1 cellular context compared by ENCODE assay signal in the genomic region with DNA sequence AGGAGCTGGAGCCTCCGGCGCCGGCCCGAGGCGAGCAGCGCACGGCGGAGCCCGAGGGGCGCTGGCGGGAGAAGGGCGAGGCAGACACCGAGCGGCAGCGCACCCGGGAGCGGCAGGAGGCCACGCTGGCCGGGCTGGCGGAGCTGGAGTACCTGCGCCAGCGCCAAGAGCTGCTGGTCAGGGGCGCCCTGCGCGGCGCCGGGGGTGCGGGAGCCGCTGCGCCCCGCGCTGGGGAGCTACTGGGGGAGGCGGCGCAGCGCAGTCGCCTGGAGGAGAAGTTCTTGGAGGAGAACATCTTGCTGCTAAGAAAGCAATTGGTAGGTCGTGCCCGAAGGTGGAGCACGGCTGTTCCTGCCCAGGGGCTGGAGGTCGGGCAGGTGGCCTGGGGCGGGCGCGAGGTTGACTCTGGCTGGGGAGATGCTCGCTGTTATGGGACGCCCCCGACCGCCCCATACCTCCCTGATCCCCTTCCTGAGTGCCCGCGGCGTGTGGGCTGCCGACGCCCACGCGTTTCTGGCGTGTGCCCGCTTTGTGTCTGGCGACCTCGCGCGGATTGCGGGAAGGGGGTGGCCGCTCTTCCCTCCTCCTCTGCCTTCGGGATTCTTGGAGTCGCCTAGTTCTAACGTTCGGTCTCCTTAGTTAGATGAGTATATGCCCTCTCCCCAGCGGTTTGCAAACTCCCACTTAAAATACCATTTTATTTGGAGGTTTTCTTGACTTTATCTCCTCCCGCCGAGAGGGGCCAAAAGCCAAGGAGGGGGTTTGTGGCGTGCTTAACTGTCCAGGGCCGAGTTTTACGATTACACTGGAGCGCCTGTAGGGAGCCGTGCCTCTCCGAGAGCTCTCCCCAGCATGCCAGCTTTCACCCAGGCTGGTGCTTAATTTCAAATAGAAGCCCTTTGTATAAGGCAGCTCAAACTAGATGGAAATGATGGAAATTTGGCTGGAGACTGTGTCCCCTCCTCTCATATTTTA.
A peak's percentile ranks its signal among the peaks of the same experiment; 100 is the strongest.
TF ChIP-seq lines count a peak whose summit lies in the region.

No MANE protein-coding gene starts in this region.

TF ChIP-seq in H1, 55 proteins besides CTCF, POLR2A, EP300 and RAD21:
- 0 out of 2 replicates have a peak, but pooled peaks have one; percentile 19 for TF ChIP-seq TAF1 (IDR thresholded peaks at IDR 0.05; ENCODE audit: low read depth, low read length)
- no peak for TF ChIP-seq HDAC6 (IDR thresholded peaks at IDR 0.05; ENCODE audit: low read depth, low read length)
- TF ChIP-seq RXRA (IDR thresholded peaks at IDR 0.05; ENCODE audit: insufficient read depth, low read depth, low read length), result no peak
- no peak for TF ChIP-seq RBBP5 (IDR thresholded peaks at IDR 0.05; ENCODE audit: borderline replicate concordance, low read depth, low read length)
- no peak for TF ChIP-seq BACH1 (IDR thresholded peaks at IDR 0.05; ENCODE audit: low read length)
- TF ChIP-seq KDM4A (IDR thresholded peaks at IDR 0.05; ENCODE audit: low read depth, low read length, severe bottlenecking), result peak; percentile 98
- TF ChIP-seq EZH2 (IDR thresholded peaks at IDR 0.05; ENCODE audit: low read depth, low read length, severe bottlenecking), result peak; percentile 72
- peak in 1 of 2 experiments; percentile 47; a peak in 1 of 4 replicates for TF ChIP-seq SIN3A (conservative IDR thresholded peaks at IDR 0.05 in 1 of 2, IDR thresholded peaks at IDR 0.05 in 1 of 2; ENCODE audit: low read depth in 1 of 2, low read length in 2 of 2)
- TF ChIP-seq, protein P1, sequence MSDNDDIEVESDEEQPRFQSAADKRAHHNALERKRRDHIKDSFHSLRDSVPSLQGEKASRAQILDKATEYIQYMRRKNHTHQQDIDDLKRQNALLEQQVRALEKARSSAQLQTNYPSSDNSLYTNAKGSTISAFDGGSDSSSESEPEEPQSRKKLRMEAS (IDR thresholded peaks at IDR 0.05), result peak; percentile 92
- no peak for TF ChIP-seq ZNF274 (IDR thresholded peaks at IDR 0.05; ENCODE audit: borderline replicate concordance, extremely low read depth, low read length)
- no peak for TF ChIP-seq PHF8 (conservative IDR thresholded peaks at IDR 0.05; ENCODE audit: low read depth, low read length)
- TF ChIP-seq, protein P2, sequence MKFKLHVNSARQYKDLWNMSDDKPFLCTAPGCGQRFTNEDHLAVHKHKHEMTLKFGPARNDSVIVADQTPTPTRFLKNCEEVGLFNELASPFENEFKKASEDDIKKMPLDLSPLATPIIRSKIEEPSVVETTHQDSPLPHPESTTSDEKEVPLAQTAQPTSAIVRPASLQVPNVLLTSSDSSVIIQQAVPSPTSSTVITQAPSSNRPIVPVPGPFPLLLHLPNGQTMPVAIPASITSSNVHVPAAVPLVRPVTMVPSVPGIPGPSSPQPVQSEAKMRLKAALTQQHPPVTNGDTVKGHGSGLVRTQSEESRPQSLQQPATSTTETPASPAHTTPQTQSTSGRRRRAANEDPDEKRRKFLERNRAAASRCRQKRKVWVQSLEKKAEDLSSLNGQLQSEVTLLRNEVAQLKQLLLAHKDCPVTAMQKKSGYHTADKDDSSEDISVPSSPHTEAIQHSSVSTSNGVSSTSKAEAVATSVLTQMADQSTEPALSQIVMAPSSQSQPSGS (IDR thresholded peaks at IDR 0.05; ENCODE audit: low read length), result no peak
- TF ChIP-seq, protein P3, sequence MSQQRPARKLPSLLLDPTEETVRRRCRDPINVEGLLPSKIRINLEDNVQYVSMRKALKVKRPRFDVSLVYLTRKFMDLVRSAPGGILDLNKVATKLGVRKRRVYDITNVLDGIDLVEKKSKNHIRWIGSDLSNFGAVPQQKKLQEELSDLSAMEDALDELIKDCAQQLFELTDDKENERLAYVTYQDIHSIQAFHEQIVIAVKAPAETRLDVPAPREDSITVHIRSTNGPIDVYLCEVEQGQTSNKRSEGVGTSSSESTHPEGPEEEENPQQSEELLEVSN (IDR thresholded peaks at IDR 0.05), result peak; percentile 92
- peak; percentile 65 for TF ChIP-seq ASH2L (IDR thresholded peaks at IDR 0.05; ENCODE audit: low read length)
- TF ChIP-seq SUZ12 (IDR thresholded peaks at IDR 0.05; ENCODE audit: low read length), result peak; percentile 71
- peak; percentile 21; the same call in 1 of the 2 replicates for TF ChIP-seq EGR1 (IDR thresholded peaks at IDR 0.05; ENCODE audit: borderline replicate concordance, low read depth, low read length)
- peak; percentile 14 for TF ChIP-seq TAF7 (optimal IDR thresholded peaks at IDR 0.05; ENCODE audit: borderline replicate concordance, low read depth, low read length)
TF ChIP-seq in H1: peak in this region for 10.
